10 cellular contexts compared by ENCODE assay signal in the genomic region with DNA sequence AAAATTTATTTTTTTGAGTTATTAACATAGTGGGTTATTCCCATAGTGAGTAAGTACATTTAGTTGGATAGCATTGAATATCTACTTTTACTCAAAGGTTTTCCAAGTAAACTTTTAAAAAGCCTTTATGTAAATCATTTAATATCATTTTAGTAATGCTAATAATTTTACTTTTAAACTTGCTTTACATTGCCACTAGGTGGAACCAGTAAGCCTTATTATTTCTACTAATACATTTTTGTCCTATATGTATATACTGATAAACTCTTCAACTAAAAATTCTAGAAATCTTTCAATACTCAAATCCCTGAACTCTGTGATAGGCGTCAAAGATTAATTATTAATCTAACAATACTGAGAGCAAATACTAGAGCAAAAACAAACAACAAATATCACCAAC.
DNase-seq lines count a peak whose midpoint lies in the region; ATAC-seq and TF ChIP-seq lines count a peak whose summit lies in the region.
"Had no signal": no experiment of that assay in that cellular context is flagged by ENCODE, and none has a peak within 500 bp of the region (broad histone marks: within the 10 kb centered on the region; RNA-seq: fewer than 3 reads in every experiment).

No MANE protein-coding gene starts in this region.

- no peak overlapping the region for H3K4me3 ChIP-seq in heart right ventricle

- no peaks in the 10 kb centered on the region for H3K27me3 ChIP-seq in heart right ventricle

- no peak overlapping the region for H3K4me3 Mint-ChIP-seq in type B pancreatic cell
- H3K4me3 Mint-ChIP-seq in activated CD8-positive, alpha-beta memory T cell treated with anti-CD3 and anti-CD28 coated beads, Interleukin-2, amount 10 ng/mL, durations not matched to agents 7 days and 5 days = no peak overlapping the region

- H3K27ac ChIP-seq in heart right ventricle = no peak overlapping the region

- ATAC-seq in heart right ventricle = no peak
- no peak for ATAC-seq in Right ventricle myocardium superior (ENCODE audit: poor library complexity)
- no peak for ATAC-seq in HG03354 (IDR thresholded peaks at IDR 0.05; ENCODE audit: poor library complexity, severe bottlenecking, unreplicated experiment)
- ATAC-seq in GM19324 (IDR thresholded peaks at IDR 0.05; ENCODE audit: low FRiP score, unreplicated experiment) = no peak
- ATAC-seq in activated CD8-positive, alpha-beta memory T cell treated with anti-CD3 and anti-CD28 coated beads, Interleukin-2, amount 10 ng/mL, durations not matched to agents 7 days and 5 days = no peak

- DNase-seq in heart right ventricle = no peak
- no peak for DNase-seq in Right ventricle myocardium superior
- DNase-seq in OCI-M1 (lab: John Stamatoyannopoulos, UW) = peak; percentile 36
- peak; percentile 77 for DNase-seq in fibroblast of peridontal ligament (ENCODE audit: extremely low read depth)
- DNase-seq in type B pancreatic cell (ENCODE audit: extremely low spot score, unreplicated experiment) = no peak
- DNase-seq in activated CD8-positive, alpha-beta memory T cell treated with anti-CD3 and anti-CD28 coated beads, Interleukin-2, amount 10 ng/mL, durations not matched to agents 7 days and 5 days = no peak
- DNase-seq: activated T-cell treated with anti-CD3 and anti-CD28 coated beads for 4 hours, NCI-H2227 treated with DMSO at 0.1 percent for 48 hours had no signal

- intact Hi-C loops in heart right ventricle (cut with DNase I) = no loop called here
- intact Hi-C loops in Right ventricle myocardium superior (cut with DNase I) = no loop called here

- no peaks in the 10 kb centered on the region for H3K36me3 Mint-ChIP-seq in type B pancreatic cell
- no peaks in the 10 kb centered on the region for H3K36me3 Mint-ChIP-seq in activated CD8-positive, alpha-beta memory T cell treated with anti-CD3 and anti-CD28 coated beads, Interleukin-2, amount 10 ng/mL, durations not matched to agents 7 days and 5 days

- H3K36me3 ChIP-seq in heart right ventricle = no peaks in the 10 kb centered on the region

- no peaks in the 10 kb centered on the region for H3K9me3 ChIP-seq in heart right ventricle

- CTCF ChIA-PET in activated CD8-positive, alpha-beta memory T cell treated with anti-CD3 and anti-CD28 coated beads, Interleukin-2, amount 10 ng/mL, durations not matched to agents 7 days and 5 days (lab: Charles Lee) = no interaction called here

- peak in 6 of 9 donors; percentile 13 to 44 (median 22) for TF ChIP-seq CTCF in heart right ventricle (IDR thresholded peaks at IDR 0.05)
- peak; percentile 82 for TF ChIP-seq CTCF in type B pancreatic cell (conservative IDR thresholded peaks at IDR 0.05)

- peaks cover 4% of the 10 kb centered on the region for H3K4me1 Mint-ChIP-seq in type B pancreatic cell (ENCODE audit: unreplicated experiment)
- H3K4me1 Mint-ChIP-seq in activated CD8-positive, alpha-beta memory T cell treated with anti-CD3 and anti-CD28 coated beads, Interleukin-2, amount 10 ng/mL, durations not matched to agents 7 days and 5 days = no peaks in the 10 kb centered on the region

- 25 to 48% methylated on average over 1 of the region's 1 CpG for WGBS in heart right ventricle, 2 donors

- H3K27ac Mint-ChIP-seq in type B pancreatic cell = no peak overlapping the region
- no peak overlapping the region for H3K27ac Mint-ChIP-seq in activated CD8-positive, alpha-beta memory T cell treated with anti-CD3 and anti-CD28 coated beads, Interleukin-2, amount 10 ng/mL, durations not matched to agents 7 days and 5 days

- no peaks in the 10 kb centered on the region for H3K4me1 ChIP-seq in heart right ventricle

- no peaks in the 10 kb centered on the region for H3K27me3 Mint-ChIP-seq in type B pancreatic cell
- no peaks in the 10 kb centered on the region for H3K27me3 Mint-ChIP-seq in activated CD8-positive, alpha-beta memory T cell treated with anti-CD3 and anti-CD28 coated beads, Interleukin-2, amount 10 ng/mL, durations not matched to agents 7 days and 5 days

- no peaks in the 10 kb centered on the region for H3K9me3 Mint-ChIP-seq in type B pancreatic cell
- peaks cover 6% of the 10 kb centered on the region for H3K9me3 Mint-ChIP-seq in activated CD8-positive, alpha-beta memory T cell treated with anti-CD3 and anti-CD28 coated beads, Interleukin-2, amount 10 ng/mL, durations not matched to agents 7 days and 5 days (ENCODE audit: low read depth)

Comparison
In these comparisons a context has a peak if more than half of its experiments do, and no peak if none do; other contexts are left out.
1. DNase-seq: peak in OCI-M1 (single experiment) and fibroblast of peridontal ligament (single experiment); none in heart right ventricle (0 of 2), Right ventricle myocardium superior (single experiment), type B pancreatic cell (single experiment) and activated CD8-positive, alpha-beta memory T cell treated with anti-CD3 and anti-CD28 coated beads, Interleukin-2, amount 10 ng/mL, durations not matched to agents 7 days and 5 days (single experiment).